ENCODE assay signal across 1 cellular context in genomic region chr15:90859234-90860131, GRCh38.
A peak's percentile ranks its signal among the peaks of the same experiment; 100 is the strongest.
TF ChIP-seq lines count a peak whose summit lies in the region.

No MANE protein-coding gene starts in this region.

TF ChIP-seq in HepG2, 621 proteins besides CTCF, POLR2A, EP300 and RAD21 (continued from another document):
- TF ChIP-seq, protein P1, sequence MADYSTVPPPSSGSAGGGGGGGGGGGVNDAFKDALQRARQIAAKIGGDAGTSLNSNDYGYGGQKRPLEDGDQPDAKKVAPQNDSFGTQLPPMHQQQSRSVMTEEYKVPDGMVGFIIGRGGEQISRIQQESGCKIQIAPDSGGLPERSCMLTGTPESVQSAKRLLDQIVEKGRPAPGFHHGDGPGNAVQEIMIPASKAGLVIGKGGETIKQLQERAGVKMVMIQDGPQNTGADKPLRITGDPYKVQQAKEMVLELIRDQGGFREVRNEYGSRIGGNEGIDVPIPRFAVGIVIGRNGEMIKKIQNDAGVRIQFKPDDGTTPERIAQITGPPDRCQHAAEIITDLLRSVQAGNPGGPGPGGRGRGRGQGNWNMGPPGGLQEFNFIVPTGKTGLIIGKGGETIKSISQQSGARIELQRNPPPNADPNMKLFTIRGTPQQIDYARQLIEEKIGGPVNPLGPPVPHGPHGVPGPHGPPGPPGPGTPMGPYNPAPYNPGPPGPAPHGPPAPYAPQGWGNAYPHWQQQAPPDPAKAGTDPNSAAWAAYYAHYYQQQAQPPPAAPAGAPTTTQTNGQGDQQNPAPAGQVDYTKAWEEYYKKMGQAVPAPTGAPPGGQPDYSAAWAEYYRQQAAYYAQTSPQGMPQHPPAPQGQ (CRISPR knock-in tag; IDR thresholded peaks at IDR 0.05; ENCODE audit: borderline replicate concordance), result no peak
- TF ChIP-seq IRF2 (CRISPR knock-in tag; IDR thresholded peaks at IDR 0.05) (0 out of 2 replicates have a peak, but pooled peaks have one; percentile 14), ZNF547 (CRISPR knock-in tag; IDR thresholded peaks at IDR 0.05) (peak; percentile 67; the same call in 1 of the 2 replicates), PHF21A (CRISPR knock-in tag; IDR thresholded peaks at IDR 0.05) (0 out of 2 replicates have a peak, but pooled peaks have one; percentile 22), ETV5 (CRISPR knock-in tag; IDR thresholded peaks at IDR 0.05; ENCODE audit: borderline replicate concordance) (peak; percentile 27; the same call in 1 of the 2 replicates), SPEN (CRISPR knock-in tag; IDR thresholded peaks at IDR 0.05; ENCODE audit: low read depth) (no peak), BCL6 (CRISPR knock-in tag; IDR thresholded peaks at IDR 0.05) (peak; percentile 24; the same call in 1 of the 2 replicates), SNAI1 (CRISPR knock-in tag; IDR thresholded peaks at IDR 0.05; ENCODE audit: borderline replicate concordance) (no peak), SMC3 (IDR thresholded peaks at IDR 0.05; ENCODE audit: low read length) (peak; percentile 52; the same call in 1 of the 2 replicates), SALL2 (CRISPR knock-in tag; IDR thresholded peaks at IDR 0.05) (0 out of 2 replicates have a peak, but pooled peaks have one; percentile 41), SP1 (IDR thresholded peaks at IDR 0.05) (no peak), SP1 (CRISPR knock-in tag; IDR thresholded peaks at IDR 0.05) (no peak), GZF1 (CRISPR knock-in tag; IDR thresholded peaks at IDR 0.05) (no peak), ZNF83 (CRISPR knock-in tag; IDR thresholded peaks at IDR 0.05; ENCODE audit: borderline replicate concordance) (no peak), ZNF484 (CRISPR knock-in tag; IDR thresholded peaks at IDR 0.05; ENCODE audit: borderline replicate concordance, low read depth) (no peak), NPAS2 (CRISPR knock-in tag; IDR thresholded peaks at IDR 0.05; ENCODE audit: borderline replicate concordance) (no peak), RXRA (CRISPR knock-in tag; IDR thresholded peaks at IDR 0.05) (0 out of 2 replicates have a peak, but pooled peaks have one; percentile 19), SOX6 (IDR thresholded peaks at IDR 0.05) (no peak), SOX6 (CRISPR knock-in tag; IDR thresholded peaks at IDR 0.05) (peak; percentile 50), NCOA2 (CRISPR knock-in tag; IDR thresholded peaks at IDR 0.05) (peak; percentile 61), U2AF2 (IDR thresholded peaks at IDR 0.05; ENCODE audit: low read depth, low read length) (no peak), ZNF382 (CRISPR knock-in tag; IDR thresholded peaks at IDR 0.05; ENCODE audit: borderline replicate concordance) (no peak), ZBED4 (CRISPR knock-in tag; IDR thresholded peaks at IDR 0.05; ENCODE audit: borderline replicate concordance) (peak; percentile 43; the same call in 1 of the 2 replicates), ARID4A (CRISPR knock-in tag; IDR thresholded peaks at IDR 0.05; ENCODE audit: borderline replicate concordance) (peak; percentile 23; the same call in 1 of the 2 replicates), MBNL3 (CRISPR knock-in tag; conservative IDR thresholded peaks at IDR 0.05) (no peak), SAP130 (CRISPR knock-in tag; IDR thresholded peaks at IDR 0.05; ENCODE audit: low read depth) (peak; percentile 11; the same call in 1 of the 2 replicates), HNF4A (CRISPR knock-in tag; IDR thresholded peaks at IDR 0.05) (0 out of 2 replicates have a peak, but pooled peaks have one; percentile 14), ZNF264 (CRISPR knock-in tag; IDR thresholded peaks at IDR 0.05) (0 out of 2 replicates have a peak, but pooled peaks have one; percentile 22)
- TF ChIP-seq, protein P2, sequence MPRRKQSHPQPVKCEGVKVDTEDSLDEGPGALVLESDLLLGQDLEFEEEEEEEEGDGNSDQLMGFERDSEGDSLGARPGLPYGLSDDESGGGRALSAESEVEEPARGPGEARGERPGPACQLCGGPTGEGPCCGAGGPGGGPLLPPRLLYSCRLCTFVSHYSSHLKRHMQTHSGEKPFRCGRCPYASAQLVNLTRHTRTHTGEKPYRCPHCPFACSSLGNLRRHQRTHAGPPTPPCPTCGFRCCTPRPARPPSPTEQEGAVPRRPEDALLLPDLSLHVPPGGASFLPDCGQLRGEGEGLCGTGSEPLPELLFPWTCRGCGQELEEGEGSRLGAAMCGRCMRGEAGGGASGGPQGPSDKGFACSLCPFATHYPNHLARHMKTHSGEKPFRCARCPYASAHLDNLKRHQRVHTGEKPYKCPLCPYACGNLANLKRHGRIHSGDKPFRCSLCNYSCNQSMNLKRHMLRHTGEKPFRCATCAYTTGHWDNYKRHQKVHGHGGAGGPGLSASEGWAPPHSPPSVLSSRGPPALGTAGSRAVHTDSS (CRISPR knock-in tag; conservative IDR thresholded peaks at IDR 0.05), result no peak
- TF ChIP-seq, protein P3, sequence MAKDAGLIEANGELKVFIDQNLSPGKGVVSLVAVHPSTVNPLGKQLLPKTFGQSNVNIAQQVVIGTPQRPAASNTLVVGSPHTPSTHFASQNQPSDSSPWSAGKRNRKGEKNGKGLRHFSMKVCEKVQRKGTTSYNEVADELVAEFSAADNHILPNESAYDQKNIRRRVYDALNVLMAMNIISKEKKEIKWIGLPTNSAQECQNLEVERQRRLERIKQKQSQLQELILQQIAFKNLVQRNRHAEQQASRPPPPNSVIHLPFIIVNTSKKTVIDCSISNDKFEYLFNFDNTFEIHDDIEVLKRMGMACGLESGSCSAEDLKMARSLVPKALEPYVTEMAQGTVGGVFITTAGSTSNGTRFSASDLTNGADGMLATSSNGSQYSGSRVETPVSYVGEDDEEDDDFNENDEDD (CRISPR knock-in tag; IDR thresholded peaks at IDR 0.05; ENCODE audit: borderline replicate concordance), result peak; percentile 14; the same call in 1 of the 2 replicates
- TF ChIP-seq, protein P4, sequence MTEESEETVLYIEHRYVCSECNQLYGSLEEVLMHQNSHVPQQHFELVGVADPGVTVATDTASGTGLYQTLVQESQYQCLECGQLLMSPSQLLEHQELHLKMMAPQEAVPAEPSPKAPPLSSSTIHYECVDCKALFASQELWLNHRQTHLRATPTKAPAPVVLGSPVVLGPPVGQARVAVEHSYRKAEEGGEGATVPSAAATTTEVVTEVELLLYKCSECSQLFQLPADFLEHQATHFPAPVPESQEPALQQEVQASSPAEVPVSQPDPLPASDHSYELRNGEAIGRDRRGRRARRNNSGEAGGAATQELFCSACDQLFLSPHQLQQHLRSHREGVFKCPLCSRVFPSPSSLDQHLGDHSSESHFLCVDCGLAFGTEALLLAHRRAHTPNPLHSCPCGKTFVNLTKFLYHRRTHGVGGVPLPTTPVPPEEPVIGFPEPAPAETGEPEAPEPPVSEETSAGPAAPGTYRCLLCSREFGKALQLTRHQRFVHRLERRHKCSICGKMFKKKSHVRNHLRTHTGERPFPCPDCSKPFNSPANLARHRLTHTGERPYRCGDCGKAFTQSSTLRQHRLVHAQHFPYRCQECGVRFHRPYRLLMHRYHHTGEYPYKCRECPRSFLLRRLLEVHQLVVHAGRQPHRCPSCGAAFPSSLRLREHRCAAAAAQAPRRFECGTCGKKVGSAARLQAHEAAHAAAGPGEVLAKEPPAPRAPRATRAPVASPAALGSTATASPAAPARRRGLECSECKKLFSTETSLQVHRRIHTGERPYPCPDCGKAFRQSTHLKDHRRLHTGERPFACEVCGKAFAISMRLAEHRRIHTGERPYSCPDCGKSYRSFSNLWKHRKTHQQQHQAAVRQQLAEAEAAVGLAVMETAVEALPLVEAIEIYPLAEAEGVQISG (CRISPR knock-in tag; IDR thresholded peaks at IDR 0.05), result peak; percentile 67
- TF ChIP-seq, protein P5, sequence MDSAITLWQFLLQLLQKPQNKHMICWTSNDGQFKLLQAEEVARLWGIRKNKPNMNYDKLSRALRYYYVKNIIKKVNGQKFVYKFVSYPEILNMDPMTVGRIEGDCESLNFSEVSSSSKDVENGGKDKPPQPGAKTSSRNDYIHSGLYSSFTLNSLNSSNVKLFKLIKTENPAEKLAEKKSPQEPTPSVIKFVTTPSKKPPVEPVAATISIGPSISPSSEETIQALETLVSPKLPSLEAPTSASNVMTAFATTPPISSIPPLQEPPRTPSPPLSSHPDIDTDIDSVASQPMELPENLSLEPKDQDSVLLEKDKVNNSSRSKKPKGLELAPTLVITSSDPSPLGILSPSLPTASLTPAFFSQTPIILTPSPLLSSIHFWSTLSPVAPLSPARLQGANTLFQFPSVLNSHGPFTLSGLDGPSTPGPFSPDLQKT (CRISPR knock-in tag; IDR thresholded peaks at IDR 0.05; ENCODE audit: borderline replicate concordance), result no peak
